ENCODE assay signal across 15 cellular contexts in genomic region chr14:68662395-68662794, GRCh38.
A peak's percentile ranks its signal among the peaks of the same experiment; 100 is the strongest.
DNase-seq lines count a peak whose midpoint lies in the region; ATAC-seq, FAIRE-seq and TF ChIP-seq lines count a peak whose summit lies in the region.
"Had no signal": no experiment of that assay in that cellular context is flagged by ENCODE, and none has a peak within 500 bp of the region (broad histone marks: within the 10 kb centered on the region; RNA-seq: fewer than 3 reads in every experiment).

No MANE protein-coding gene starts in this region.

- H3K9me3 ChIP-seq in breast epithelium (no peaks in the 10 kb centered on the region), mammary epithelial cell (replicated peaks; ENCODE audit: insufficient read depth, low read length) (no peaks in the 10 kb centered on the region), muscle layer of duodenum (ENCODE audit: control insufficient read depth in 1 of 2, low read length in 2 of 2) (no peaks in the 10 kb centered on the region), upper lobe of right lung (no peaks in the 10 kb centered on the region)
- H3K9me3 ChIP-seq: left lung, neutrophil had no signal

- no TSS peak for BruUV-seq in mammary epithelial cell (replicated peaks; lab: Mats Ljungman, UMichigan)

- H4K20me1 ChIP-seq in mammary epithelial cell (ENCODE audit: insufficient read depth, low read length): no peaks in the 10 kb centered on the region

- no peak overlapping the region for H3K4me3 Mint-ChIP-seq in activated T-helper 1 cell treated with anti-CD3 and anti-CD28 coated beads, Interleukin-12 subunit alpha, Interleukin-12 subunit beta, Interleukin-2, Interleukin-4 antibody, amounts not matched to agents 30 ng/mL and 10 ng/mL and 1 ng/mL, durations not matched to agents 14 hours and 24 hours and 36 hours

- H3K4me3 ChIP-seq in breast epithelium (no peak overlapping the region), mammary epithelial cell (replicated peaks in 1 of 3; ENCODE audit: insufficient read depth in 1 of 3, low read depth in 2 of 3, low read length in 3 of 3) (no peak overlapping the region), muscle layer of duodenum (ENCODE audit: low read depth in 1 of 2, low read length in 2 of 2) (no peak overlapping the region), upper lobe of right lung (no peak overlapping the region)
- H3K4me3 ChIP-seq: left lung, PC-9 had no signal

- FAIRE-seq in frontal cortex (lab: Jason Lieb, UNC): no peak

- no peak for DNase-seq in breast epithelium (ENCODE audit: low spot score in 2 of 2)
- DNase-seq in mammary epithelial cell: no peak
- no peak for DNase-seq in activated T-helper 1 cell treated with anti-CD3 and anti-CD28 coated beads, Interleukin-12 subunit alpha, Interleukin-12 subunit beta, Interleukin-2, Interleukin-4 antibody, amounts not matched to agents 30 ng/mL and 10 ng/mL and 1 ng/mL, durations not matched to agents 14 hours and 24 hours and 36 hours (ENCODE audit: low spot score)
- DNase-seq in upper lobe of right lung: peak; percentile 13
- DNase-seq in activated naive CD4-positive, alpha-beta T cell treated with Interleukin-2 at 50 U/mL for 16 hours: no peak
- no peak for DNase-seq in amygdala (lab: John Stamatoyannopoulos, UW)
- no peak for DNase-seq in frontal cortex (ENCODE audit: low spot score in 2 of 2)
- DNase-seq: DMS79, hippocampal formation, left lung, NCI-H446 treated with DMSO at 0.1 percent for 48 hours, PC-9, SW 1271 had no signal

- in situ Hi-C loops in mammary epithelial cell (cut with MboI; ENCODE audit: low sequenced_read_pairs in 2 of 2): no loop called here

- no peak for TF ChIP-seq POLR2A in breast epithelium (IDR thresholded peaks at IDR 0.05)

- peaks cover 4% of the 10 kb centered on the region for H3K27me3 Mint-ChIP-seq in activated T-helper 1 cell treated with anti-CD3 and anti-CD28 coated beads, Interleukin-12 subunit alpha, Interleukin-12 subunit beta, Interleukin-2, Interleukin-4 antibody, amounts not matched to agents 30 ng/mL and 10 ng/mL and 1 ng/mL, durations not matched to agents 14 hours and 24 hours and 36 hours (ENCODE audit: insufficient read depth)

- no peak overlapping the region for H3K4me2 ChIP-seq in mammary epithelial cell (ENCODE audit: insufficient read depth, low read depth, low read length)
- H3K4me2 ChIP-seq: PC-9 had no signal

- no peak overlapping the region for H2AFZ ChIP-seq in mammary epithelial cell (ENCODE audit: low read depth, low read length)
- H2AFZ ChIP-seq: PC-9 had no signal

- 96% methylated on average over 3 of the region's 3 CpGs for WGBS in mammary epithelial cell (ENCODE audit: low coverage, missing lambda C conversion rate)

- H3K36me3 Mint-ChIP-seq in activated T-helper 1 cell treated with anti-CD3 and anti-CD28 coated beads, Interleukin-12 subunit alpha, Interleukin-12 subunit beta, Interleukin-2, Interleukin-4 antibody, amounts not matched to agents 30 ng/mL and 10 ng/mL and 1 ng/mL, durations not matched to agents 14 hours and 24 hours and 36 hours (ENCODE audit: low read depth): peaks cover 10% of the 10 kb centered on the region

- H3K4me1 ChIP-seq in breast epithelium (peaks cover 0 to 28% of the 10 kb centered on the region in 2 donors), mammary epithelial cell (ENCODE audit: insufficient read depth, low read length) (no peaks in the 10 kb centered on the region), muscle layer of duodenum (ENCODE audit: control insufficient read depth in 1 of 2, insufficient read depth in 2 of 2, low read length in 2 of 2) (peaks cover 37 to 51% of the 10 kb centered on the region in 2 donors), upper lobe of right lung (peaks cover 35% of the 10 kb centered on the region)

- ATAC-seq in upper lobe of right lung: no peak
- ATAC-seq: left lung had no signal

- H3K27me3 ChIP-seq in breast epithelium (no peaks in the 10 kb centered on the region), mammary epithelial cell (ENCODE audit: insufficient read depth, low read length) (no peaks in the 10 kb centered on the region), muscle layer of duodenum (ENCODE audit: low read depth, low read length) (no peaks in the 10 kb centered on the region), upper lobe of right lung (no peaks in the 10 kb centered on the region)
- H3K27me3 ChIP-seq: left lung, neutrophil had no signal

- intact Hi-C loops in breast epithelium (cut with DNase I; ENCODE audit: low total_unique reads): no loop called here
- intact Hi-C loops in mammary epithelial cell (cut with micrococcal nuclease): no loop called here
- intact Hi-C loops in activated T-helper 1 cell treated with anti-CD3 and anti-CD28 coated beads, Interleukin-12 subunit alpha, Interleukin-12 subunit beta, Interleukin-2, Interleukin-4 antibody, amounts not matched to agents 30 ng/mL and 10 ng/mL and 1 ng/mL, durations not matched to agents 14 hours and 24 hours and 36 hours (cut with micrococcal nuclease): loop anchor here (5.0 kb wide), 1 partner anchor 175 kb away; no protein-coding TSS in a partner anchor
- intact Hi-C loops in upper lobe of right lung (cut with DNase I): no loop called here

- peaks cover 15% of the 10 kb centered on the region for H3K9me3 Mint-ChIP-seq in activated T-helper 1 cell treated with anti-CD3 and anti-CD28 coated beads, Interleukin-12 subunit alpha, Interleukin-12 subunit beta, Interleukin-2, Interleukin-4 antibody, amounts not matched to agents 30 ng/mL and 10 ng/mL and 1 ng/mL, durations not matched to agents 14 hours and 24 hours and 36 hours

- H3K4me1 Mint-ChIP-seq in activated T-helper 1 cell treated with anti-CD3 and anti-CD28 coated beads, Interleukin-12 subunit alpha, Interleukin-12 subunit beta, Interleukin-2, Interleukin-4 antibody, amounts not matched to agents 30 ng/mL and 10 ng/mL and 1 ng/mL, durations not matched to agents 14 hours and 24 hours and 36 hours (ENCODE audit: low read depth): peaks cover 55% of the 10 kb centered on the region

- CTCF ChIA-PET in mammary epithelial cell (lab: Charles Lee; ENCODE audit: low non-redundant PET): interaction anchor here (0.6 kb wide), 1 partner anchor 356 kb away, joined by 3 read pairs; no protein-coding TSS in a partner anchor

- peak overlapping the region; percentile 13 for H3K27ac Mint-ChIP-seq in activated T-helper 1 cell treated with anti-CD3 and anti-CD28 coated beads, Interleukin-12 subunit alpha, Interleukin-12 subunit beta, Interleukin-2, Interleukin-4 antibody, amounts not matched to agents 30 ng/mL and 10 ng/mL and 1 ng/mL, durations not matched to agents 14 hours and 24 hours and 36 hours

- H3K27ac ChIP-seq in breast epithelium (peak overlapping the region; percentile 6 to 78), mammary epithelial cell (ENCODE audit: insufficient read depth, low read depth, low read length) (no peak overlapping the region), muscle layer of duodenum (ENCODE audit: low read length) (peak overlapping the region; percentile 47), upper lobe of right lung (no peak overlapping the region)
- H3K27ac ChIP-seq: neutrophil, PC-9 had no signal

- no peaks in the 10 kb centered on the region for H3K79me2 ChIP-seq in mammary epithelial cell (ENCODE audit: insufficient read depth, low read length)

- no peaks in the 10 kb centered on the region for H3K36me3 ChIP-seq in breast epithelium
- H3K36me3 ChIP-seq in mammary epithelial cell (ENCODE audit: insufficient read depth, low read length): no peaks in the 10 kb centered on the region
- H3K36me3 ChIP-seq in muscle layer of duodenum (ENCODE audit: control insufficient read depth in 1 of 2, insufficient read depth in 2 of 2, low read length in 2 of 2): no peaks in the 10 kb centered on the region
- no peaks in the 10 kb centered on the region for H3K36me3 ChIP-seq in upper lobe of right lung
- H3K36me3 ChIP-seq: left lung, neutrophil had no signal

- no peak for TF ChIP-seq CTCF in breast epithelium (IDR thresholded peaks at IDR 0.05)
- no peak for TF ChIP-seq CTCF in mammary epithelial cell (conservative IDR thresholded peaks at IDR 0.05 in 1 of 2, IDR thresholded peaks at IDR 0.05 in 1 of 2; ENCODE audit: extremely low read depth in 1 of 2, insufficient read depth in 1 of 2, low read depth in 1 of 2, low read length in 2 of 2)
- no peak for TF ChIP-seq CTCF in upper lobe of right lung (IDR thresholded peaks at IDR 0.05)

- dilution Hi-C loops in mammary epithelial cell (cut with HindIII; ENCODE audit: low sequenced_read_pairs): loop anchor here (5.0 kb wide), 1 partner anchor 35 kb away; no protein-coding TSS in a partner anchor

- no peak overlapping the region for H3K9ac ChIP-seq in mammary epithelial cell (ENCODE audit: insufficient read depth, low read length)

Comparison
In these comparisons a context has a peak if more than half of its experiments do, and no peak if none do; other contexts are left out.
1. H3K27ac ChIP-seq: peak in breast epithelium (2 of 2) and muscle layer of duodenum (single experiment); none in mammary epithelial cell (single experiment) and upper lobe of right lung (single experiment).